Comparison of ENCODE assay signal across 1 cellular context in the genomic region with DNA sequence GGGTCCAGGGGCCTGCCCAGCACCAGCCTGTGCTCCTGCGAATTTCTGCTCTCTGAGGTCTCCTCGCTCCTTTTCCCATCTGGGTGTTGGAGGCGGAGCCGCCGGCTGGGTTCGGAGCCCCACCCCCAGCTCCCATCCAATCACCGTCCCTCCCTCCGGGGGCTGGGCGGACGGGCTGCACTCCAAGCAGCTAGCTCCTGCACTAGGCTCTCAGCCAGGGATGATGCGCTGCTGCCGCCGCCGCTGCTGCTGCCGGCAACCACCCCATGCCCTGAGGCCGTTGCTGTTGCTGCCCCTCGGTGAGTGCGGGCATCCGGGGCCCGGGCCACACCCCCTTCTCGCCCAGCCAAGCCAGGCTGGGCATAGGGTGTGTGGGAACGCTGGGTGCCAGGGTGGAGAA.
TF ChIP-seq lines count a peak whose summit lies in the region.

A gene (plus strand): TSS at position 202 of the 400 bp plus-strand sequence. CDS start 19 bp downstream, at position 221.

TF ChIP-seq in K562, 482 proteins besides CTCF, POLR2A, EP300 and RAD21 (continued from another document and continues in another):
- TF ChIP-seq, protein P1, sequence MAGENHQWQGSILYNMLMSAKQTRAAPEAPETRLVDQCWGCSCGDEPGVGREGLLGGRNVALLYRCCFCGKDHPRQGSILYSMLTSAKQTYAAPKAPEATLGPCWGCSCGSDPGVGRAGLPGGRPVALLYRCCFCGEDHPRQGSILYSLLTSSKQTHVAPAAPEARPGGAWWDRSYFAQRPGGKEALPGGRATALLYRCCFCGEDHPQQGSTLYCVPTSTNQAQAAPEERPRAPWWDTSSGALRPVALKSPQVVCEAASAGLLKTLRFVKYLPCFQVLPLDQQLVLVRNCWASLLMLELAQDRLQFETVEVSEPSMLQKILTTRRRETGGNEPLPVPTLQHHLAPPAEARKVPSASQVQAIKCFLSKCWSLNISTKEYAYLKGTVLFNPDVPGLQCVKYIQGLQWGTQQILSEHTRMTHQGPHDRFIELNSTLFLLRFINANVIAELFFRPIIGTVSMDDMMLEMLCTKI (IDR thresholded peaks at IDR 0.05; ENCODE audit: partially characterized antibody), result no peak
- TF ChIP-seq GABPB2 (CRISPR knock-in tag; conservative IDR thresholded peaks at IDR 0.05) (no peak), U2AF2 (optimal IDR thresholded peaks at IDR 0.05; ENCODE audit: low read depth, low read length) (no peak), CBFA2T2 (conservative IDR thresholded peaks at IDR 0.05) (no peak), NCOA6 (IDR thresholded peaks at IDR 0.05) (no peak), FOSL1 (tag; conservative IDR thresholded peaks at IDR 0.05) (no peak), ZNF57 (CRISPR knock-in tag; IDR thresholded peaks at IDR 0.05) (no peak), KDM5B (IDR thresholded peaks at IDR 0.05; ENCODE audit: insufficient replicate concordance, low read depth, low read length) (no peak), NFIC (IDR thresholded peaks at IDR 0.05) (peak; percentile 69), PRPF4 (IDR thresholded peaks at IDR 0.05; ENCODE audit: insufficient read depth, low read depth, low read length, poor library complexity, severe bottlenecking) (no peak), NFATC3 (IDR thresholded peaks at IDR 0.05) (no peak), POLR2B (IDR thresholded peaks at IDR 0.05; ENCODE audit: low read depth, partially characterized antibody) (peak; percentile 43), RBFOX2 (IDR thresholded peaks at IDR 0.05; ENCODE audit: low read depth, low read length) (peak; percentile 51; the same call in 1 of the 2 replicates), ZNF644 (tag; IDR thresholded peaks at IDR 0.05; ENCODE audit: low read depth) (no peak), RBM34 (IDR thresholded peaks at IDR 0.05; ENCODE audit: borderline replicate concordance, insufficient read depth, low read length) (no peak), SIRT6 (IDR thresholded peaks at IDR 0.05; ENCODE audit: low read depth, low read length) (no peak), CTBP1 (IDR thresholded peaks at IDR 0.05; ENCODE audit: borderline replicate concordance) (peak; percentile 19; the same call in 1 of the 2 replicates), SIN3B (IDR thresholded peaks at IDR 0.05; ENCODE audit: low read depth) (no peak), RCOR1 (IDR thresholded peaks at IDR 0.05; ENCODE audit: borderline replicate concordance in 1 of 2, low read depth in 2 of 2, low read length in 2 of 2) (0 out of 4 replicates have a peak, but pooled peaks of 1 of the 2 experiments have one; percentile 27), EZH2 (IDR thresholded peaks at IDR 0.05; ENCODE audit: borderline replicate concordance, low read depth, low read length) (no peak), ZC3H4 (CRISPR knock-in tag; IDR thresholded peaks at IDR 0.05; ENCODE audit: borderline replicate concordance) (no peak), ZNF3 (CRISPR knock-in tag; IDR thresholded peaks at IDR 0.05) (no peak), STAT5B (CRISPR knock-in tag; IDR thresholded peaks at IDR 0.05) (no peak), ARNT (IDR thresholded peaks at IDR 0.05) (no peak), BCOR (IDR thresholded peaks at IDR 0.05) (no peak), ZNF668 (CRISPR knock-in tag; IDR thresholded peaks at IDR 0.05) (no peak), TEAD1 (CRISPR knock-in tag; IDR thresholded peaks at IDR 0.05) (no peak), RBBP5 (IDR thresholded peaks at IDR 0.05; ENCODE audit: borderline replicate concordance, insufficient read depth, low read length, poor library complexity, severe bottlenecking) (no peak), ARID2 (IDR thresholded peaks at IDR 0.05) (no peak), MTA3 (IDR thresholded peaks at IDR 0.05; ENCODE audit: borderline replicate concordance) (no peak), FOXJ3 (CRISPR knock-in tag; IDR thresholded peaks at IDR 0.05) (no peak), SMAD2 (IDR thresholded peaks at IDR 0.05; ENCODE audit: low read depth, low read length) (no peak), MAFG (tag; conservative IDR thresholded peaks at IDR 0.05) (no peak), SP1 (CRISPR knock-in tag; IDR thresholded peaks at IDR 0.05) (peak; percentile 62; the same call in 1 of the 2 replicates), HMG20B (CRISPR knock-in tag; IDR thresholded peaks at IDR 0.05) (no peak), ARID1B (IDR thresholded peaks at IDR 0.05) (no peak), ZNF224 (CRISPR knock-in tag; IDR thresholded peaks at IDR 0.05) (no peak)
- TF ChIP-seq, protein P2, sequence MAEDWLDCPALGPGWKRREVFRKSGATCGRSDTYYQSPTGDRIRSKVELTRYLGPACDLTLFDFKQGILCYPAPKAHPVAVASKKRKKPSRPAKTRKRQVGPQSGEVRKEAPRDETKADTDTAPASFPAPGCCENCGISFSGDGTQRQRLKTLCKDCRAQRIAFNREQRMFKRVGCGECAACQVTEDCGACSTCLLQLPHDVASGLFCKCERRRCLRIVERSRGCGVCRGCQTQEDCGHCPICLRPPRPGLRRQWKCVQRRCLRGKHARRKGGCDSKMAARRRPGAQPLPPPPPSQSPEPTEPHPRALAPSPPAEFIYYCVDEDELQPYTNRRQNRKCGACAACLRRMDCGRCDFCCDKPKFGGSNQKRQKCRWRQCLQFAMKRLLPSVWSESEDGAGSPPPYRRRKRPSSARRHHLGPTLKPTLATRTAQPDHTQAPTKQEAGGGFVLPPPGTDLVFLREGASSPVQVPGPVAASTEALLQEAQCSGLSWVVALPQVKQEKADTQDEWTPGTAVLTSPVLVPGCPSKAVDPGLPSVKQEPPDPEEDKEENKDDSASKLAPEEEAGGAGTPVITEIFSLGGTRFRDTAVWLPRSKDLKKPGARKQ (CRISPR knock-in tag; IDR thresholded peaks at IDR 0.05), result no peak
- TF ChIP-seq, protein P3, sequence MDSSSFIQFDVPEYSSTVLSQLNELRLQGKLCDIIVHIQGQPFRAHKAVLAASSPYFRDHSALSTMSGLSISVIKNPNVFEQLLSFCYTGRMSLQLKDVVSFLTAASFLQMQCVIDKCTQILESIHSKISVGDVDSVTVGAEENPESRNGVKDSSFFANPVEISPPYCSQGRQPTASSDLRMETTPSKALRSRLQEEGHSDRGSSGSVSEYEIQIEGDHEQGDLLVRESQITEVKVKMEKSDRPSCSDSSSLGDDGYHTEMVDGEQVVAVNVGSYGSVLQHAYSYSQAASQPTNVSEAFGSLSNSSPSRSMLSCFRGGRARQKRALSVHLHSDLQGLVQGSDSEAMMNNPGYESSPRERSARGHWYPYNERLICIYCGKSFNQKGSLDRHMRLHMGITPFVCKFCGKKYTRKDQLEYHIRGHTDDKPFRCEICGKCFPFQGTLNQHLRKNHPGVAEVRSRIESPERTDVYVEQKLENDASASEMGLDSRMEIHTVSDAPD (CRISPR knock-in tag; IDR thresholded peaks at IDR 0.05), result no peak
- TF ChIP-seq, protein P4, sequence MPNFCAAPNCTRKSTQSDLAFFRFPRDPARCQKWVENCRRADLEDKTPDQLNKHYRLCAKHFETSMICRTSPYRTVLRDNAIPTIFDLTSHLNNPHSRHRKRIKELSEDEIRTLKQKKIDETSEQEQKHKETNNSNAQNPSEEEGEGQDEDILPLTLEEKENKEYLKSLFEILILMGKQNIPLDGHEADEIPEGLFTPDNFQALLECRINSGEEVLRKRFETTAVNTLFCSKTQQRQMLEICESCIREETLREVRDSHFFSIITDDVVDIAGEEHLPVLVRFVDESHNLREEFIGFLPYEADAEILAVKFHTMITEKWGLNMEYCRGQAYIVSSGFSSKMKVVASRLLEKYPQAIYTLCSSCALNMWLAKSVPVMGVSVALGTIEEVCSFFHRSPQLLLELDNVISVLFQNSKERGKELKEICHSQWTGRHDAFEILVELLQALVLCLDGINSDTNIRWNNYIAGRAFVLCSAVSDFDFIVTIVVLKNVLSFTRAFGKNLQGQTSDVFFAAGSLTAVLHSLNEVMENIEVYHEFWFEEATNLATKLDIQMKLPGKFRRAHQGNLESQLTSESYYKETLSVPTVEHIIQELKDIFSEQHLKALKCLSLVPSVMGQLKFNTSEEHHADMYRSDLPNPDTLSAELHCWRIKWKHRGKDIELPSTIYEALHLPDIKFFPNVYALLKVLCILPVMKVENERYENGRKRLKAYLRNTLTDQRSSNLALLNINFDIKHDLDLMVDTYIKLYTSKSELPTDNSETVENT (CRISPR knock-in tag; IDR thresholded peaks at IDR 0.05), result 0 out of 2 replicates have a peak, but pooled peaks have one; percentile 31
- TF ChIP-seq, protein P5, sequence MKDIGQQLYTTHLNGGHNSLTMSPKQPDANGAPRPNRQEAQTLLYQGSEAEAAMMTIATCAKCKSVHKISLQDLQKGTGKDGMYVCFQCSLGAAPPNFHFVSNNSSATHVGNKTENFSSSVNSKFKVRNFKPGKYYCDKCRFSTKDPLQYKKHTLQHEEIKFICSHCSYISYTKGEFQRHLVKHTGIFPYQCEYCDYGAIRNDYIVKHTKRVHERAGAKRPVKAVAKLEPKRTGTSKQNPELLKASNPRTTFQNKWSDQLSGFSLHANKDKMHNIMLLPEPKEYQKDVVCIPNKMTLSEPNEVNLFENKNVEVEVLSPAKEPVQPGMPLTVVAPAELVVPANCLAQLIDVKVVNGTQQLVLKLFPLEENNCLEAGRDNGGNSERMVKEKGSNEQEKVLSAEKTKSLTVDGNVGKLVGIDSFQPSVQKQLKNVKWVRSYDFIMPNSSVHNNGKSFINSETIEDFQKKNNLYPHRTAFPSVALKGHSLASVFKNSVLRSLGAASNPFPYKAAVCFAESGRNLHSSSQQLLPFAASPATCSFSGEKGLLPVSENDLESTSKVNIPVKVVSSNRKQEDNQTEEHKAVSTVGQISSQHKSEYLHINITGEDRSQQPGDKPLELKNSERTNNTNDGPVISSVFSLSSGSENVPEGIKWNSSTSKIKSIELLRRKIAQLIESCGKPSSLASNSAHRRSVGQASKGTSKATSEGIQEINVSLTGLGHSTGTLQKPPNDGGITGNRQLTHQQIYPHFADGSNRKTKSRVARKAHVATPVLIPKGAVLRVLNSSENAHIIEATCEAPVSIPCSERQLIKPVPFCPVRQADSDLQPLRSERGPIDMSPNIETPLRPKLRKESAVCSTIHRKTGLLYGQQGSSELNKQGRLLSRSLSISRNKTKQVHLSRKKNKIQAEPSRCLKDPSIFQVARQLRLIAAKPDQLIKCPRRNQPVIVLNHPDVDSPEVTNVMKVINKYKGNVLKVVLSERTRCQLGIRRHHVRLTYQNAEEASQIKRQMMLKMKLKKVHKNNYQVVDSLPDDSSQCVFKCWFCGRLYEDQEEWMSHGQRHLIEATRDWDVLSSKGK (CRISPR knock-in tag; IDR thresholded peaks at IDR 0.05), result no peak
- TF ChIP-seq, protein P6, sequence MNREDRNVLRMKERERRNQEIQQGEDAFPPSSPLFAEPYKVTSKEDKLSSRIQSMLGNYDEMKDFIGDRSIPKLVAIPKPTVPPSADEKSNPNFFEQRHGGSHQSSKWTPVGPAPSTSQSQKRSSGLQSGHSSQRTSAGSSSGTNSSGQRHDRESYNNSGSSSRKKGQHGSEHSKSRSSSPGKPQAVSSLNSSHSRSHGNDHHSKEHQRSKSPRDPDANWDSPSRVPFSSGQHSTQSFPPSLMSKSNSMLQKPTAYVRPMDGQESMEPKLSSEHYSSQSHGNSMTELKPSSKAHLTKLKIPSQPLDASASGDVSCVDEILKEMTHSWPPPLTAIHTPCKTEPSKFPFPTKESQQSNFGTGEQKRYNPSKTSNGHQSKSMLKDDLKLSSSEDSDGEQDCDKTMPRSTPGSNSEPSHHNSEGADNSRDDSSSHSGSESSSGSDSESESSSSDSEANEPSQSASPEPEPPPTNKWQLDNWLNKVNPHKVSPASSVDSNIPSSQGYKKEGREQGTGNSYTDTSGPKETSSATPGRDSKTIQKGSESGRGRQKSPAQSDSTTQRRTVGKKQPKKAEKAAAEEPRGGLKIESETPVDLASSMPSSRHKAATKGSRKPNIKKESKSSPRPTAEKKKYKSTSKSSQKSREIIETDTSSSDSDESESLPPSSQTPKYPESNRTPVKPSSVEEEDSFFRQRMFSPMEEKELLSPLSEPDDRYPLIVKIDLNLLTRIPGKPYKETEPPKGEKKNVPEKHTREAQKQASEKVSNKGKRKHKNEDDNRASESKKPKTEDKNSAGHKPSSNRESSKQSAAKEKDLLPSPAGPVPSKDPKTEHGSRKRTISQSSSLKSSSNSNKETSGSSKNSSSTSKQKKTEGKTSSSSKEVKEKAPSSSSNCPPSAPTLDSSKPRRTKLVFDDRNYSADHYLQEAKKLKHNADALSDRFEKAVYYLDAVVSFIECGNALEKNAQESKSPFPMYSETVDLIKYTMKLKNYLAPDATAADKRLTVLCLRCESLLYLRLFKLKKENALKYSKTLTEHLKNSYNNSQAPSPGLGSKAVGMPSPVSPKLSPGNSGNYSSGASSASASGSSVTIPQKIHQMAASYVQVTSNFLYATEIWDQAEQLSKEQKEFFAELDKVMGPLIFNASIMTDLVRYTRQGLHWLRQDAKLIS (CRISPR knock-in tag; IDR thresholded peaks at IDR 0.05), result no peak
- TF ChIP-seq, protein P7, sequence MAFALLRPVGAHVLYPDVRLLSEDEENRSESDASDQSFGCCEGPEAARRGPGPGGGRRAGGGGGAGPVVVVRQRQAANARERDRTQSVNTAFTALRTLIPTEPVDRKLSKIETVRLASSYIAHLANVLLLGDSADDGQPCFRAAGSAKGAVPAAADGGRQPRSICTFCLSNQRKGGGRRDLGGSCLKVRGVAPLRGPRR (CRISPR knock-in tag; IDR thresholded peaks at IDR 0.05), result no peak
- TF ChIP-seq, protein P8, sequence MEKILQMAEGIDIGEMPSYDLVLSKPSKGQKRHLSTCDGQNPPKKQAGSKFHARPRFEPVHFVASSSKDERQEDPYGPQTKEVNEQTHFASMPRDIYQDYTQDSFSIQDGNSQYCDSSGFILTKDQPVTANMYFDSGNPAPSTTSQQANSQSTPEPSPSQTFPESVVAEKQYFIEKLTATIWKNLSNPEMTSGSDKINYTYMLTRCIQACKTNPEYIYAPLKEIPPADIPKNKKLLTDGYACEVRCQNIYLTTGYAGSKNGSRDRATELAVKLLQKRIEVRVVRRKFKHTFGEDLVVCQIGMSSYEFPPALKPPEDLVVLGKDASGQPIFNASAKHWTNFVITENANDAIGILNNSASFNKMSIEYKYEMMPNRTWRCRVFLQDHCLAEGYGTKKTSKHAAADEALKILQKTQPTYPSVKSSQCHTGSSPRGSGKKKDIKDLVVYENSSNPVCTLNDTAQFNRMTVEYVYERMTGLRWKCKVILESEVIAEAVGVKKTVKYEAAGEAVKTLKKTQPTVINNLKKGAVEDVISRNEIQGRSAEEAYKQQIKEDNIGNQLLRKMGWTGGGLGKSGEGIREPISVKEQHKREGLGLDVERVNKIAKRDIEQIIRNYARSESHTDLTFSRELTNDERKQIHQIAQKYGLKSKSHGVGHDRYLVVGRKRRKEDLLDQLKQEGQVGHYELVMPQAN (IDR thresholded peaks at IDR 0.05; ENCODE audit: borderline replicate concordance), result no peak
- TF ChIP-seq, protein P9, sequence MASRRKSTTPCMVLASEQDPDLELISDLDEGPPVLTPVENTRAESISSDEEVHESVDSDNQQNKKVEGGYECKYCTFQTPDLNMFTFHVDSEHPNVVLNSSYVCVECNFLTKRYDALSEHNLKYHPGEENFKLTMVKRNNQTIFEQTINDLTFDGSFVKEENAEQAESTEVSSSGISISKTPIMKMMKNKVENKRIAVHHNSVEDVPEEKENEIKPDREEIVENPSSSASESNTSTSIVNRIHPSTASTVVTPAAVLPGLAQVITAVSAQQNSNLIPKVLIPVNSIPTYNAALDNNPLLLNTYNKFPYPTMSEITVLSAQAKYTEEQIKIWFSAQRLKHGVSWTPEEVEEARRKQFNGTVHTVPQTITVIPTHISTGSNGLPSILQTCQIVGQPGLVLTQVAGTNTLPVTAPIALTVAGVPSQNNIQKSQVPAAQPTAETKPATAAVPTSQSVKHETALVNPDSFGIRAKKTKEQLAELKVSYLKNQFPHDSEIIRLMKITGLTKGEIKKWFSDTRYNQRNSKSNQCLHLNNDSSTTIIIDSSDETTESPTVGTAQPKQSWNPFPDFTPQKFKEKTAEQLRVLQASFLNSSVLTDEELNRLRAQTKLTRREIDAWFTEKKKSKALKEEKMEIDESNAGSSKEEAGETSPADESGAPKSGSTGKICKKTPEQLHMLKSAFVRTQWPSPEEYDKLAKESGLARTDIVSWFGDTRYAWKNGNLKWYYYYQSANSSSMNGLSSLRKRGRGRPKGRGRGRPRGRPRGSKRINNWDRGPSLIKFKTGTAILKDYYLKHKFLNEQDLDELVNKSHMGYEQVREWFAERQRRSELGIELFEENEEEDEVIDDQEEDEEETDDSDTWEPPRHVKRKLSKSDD (conservative IDR thresholded peaks at IDR 0.05; ENCODE audit: low read length), result no peak
